In the genomic region with DNA sequence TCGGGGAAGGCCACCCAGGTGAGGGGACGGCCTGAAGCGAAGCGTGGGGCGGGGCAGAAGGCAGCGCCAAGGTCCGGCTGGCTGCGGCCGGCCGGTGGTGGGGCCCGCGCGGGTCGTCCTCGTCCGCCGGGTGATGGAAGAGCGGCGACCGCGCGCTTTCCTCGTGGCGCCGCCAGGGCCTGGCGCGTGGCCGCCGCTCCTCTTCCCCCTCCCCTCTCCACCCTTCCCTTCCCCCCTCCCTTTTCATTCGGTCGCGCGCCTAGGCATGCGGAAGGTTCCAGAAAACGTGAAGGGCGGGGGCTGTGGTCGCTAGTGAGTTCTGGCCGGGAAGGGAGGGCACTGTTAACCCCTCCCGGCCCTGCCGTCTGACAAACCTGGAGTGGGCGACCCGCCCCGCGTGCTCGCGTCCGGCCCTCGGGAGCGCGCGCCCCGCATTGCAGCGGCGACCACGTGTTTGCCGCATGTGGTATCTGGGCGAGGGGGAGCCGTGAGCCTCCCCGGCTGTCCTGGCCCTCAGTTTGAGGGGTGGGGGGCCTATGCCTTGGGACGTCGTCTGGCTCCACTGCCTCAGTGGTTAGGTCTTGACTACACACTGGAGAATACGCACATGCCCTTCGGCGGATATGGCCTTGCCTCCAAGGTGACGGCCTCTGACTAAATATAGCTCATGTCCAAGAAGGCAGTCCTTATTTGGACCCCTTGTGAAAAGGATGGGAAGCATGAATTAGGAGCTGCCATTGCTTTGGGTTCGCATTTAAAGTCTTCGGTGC, we compare ENCODE assay signal across 1 cellular context.
A peak's percentile ranks its signal among the peaks of the same experiment; 100 is the strongest.
TF ChIP-seq lines count a peak whose summit lies in the region.

No MANE protein-coding gene starts in this region.

TF ChIP-seq in neural cell, 6 proteins besides CTCF, POLR2A, EP300 and RAD21:
- TF ChIP-seq, protein P1, sequence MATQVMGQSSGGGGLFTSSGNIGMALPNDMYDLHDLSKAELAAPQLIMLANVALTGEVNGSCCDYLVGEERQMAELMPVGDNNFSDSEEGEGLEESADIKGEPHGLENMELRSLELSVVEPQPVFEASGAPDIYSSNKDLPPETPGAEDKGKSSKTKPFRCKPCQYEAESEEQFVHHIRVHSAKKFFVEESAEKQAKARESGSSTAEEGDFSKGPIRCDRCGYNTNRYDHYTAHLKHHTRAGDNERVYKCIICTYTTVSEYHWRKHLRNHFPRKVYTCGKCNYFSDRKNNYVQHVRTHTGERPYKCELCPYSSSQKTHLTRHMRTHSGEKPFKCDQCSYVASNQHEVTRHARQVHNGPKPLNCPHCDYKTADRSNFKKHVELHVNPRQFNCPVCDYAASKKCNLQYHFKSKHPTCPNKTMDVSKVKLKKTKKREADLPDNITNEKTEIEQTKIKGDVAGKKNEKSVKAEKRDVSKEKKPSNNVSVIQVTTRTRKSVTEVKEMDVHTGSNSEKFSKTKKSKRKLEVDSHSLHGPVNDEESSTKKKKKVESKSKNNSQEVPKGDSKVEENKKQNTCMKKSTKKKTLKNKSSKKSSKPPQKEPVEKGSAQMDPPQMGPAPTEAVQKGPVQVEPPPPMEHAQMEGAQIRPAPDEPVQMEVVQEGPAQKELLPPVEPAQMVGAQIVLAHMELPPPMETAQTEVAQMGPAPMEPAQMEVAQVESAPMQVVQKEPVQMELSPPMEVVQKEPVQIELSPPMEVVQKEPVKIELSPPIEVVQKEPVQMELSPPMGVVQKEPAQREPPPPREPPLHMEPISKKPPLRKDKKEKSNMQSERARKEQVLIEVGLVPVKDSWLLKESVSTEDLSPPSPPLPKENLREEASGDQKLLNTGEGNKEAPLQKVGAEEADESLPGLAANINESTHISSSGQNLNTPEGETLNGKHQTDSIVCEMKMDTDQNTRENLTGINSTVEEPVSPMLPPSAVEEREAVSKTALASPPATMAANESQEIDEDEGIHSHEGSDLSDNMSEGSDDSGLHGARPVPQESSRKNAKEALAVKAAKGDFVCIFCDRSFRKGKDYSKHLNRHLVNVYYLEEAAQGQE (IDR thresholded peaks at IDR 0.05; ENCODE audit: borderline replicate concordance): peak; percentile 3
- TF ChIP-seq MXI1 (conservative IDR thresholded peaks at IDR 0.05; ENCODE audit: poor library complexity, severe bottlenecking) (peak; percentile 100), POLR2AphosphoS5 (IDR thresholded peaks at IDR 0.05) (peak; percentile 21), SMC3 (conservative IDR thresholded peaks at IDR 0.05; ENCODE audit: poor library complexity) (no peak), TAF1 (IDR thresholded peaks at IDR 0.05; ENCODE audit: low read depth) (peak; percentile 13), EZH2 (IDR thresholded peaks at IDR 0.05; ENCODE audit: borderline replicate concordance, insufficient read depth, low read length, poor library complexity, severe bottlenecking) (no peak)
